ENCODE assay signal across 13 cellular contexts in the genomic region with DNA sequence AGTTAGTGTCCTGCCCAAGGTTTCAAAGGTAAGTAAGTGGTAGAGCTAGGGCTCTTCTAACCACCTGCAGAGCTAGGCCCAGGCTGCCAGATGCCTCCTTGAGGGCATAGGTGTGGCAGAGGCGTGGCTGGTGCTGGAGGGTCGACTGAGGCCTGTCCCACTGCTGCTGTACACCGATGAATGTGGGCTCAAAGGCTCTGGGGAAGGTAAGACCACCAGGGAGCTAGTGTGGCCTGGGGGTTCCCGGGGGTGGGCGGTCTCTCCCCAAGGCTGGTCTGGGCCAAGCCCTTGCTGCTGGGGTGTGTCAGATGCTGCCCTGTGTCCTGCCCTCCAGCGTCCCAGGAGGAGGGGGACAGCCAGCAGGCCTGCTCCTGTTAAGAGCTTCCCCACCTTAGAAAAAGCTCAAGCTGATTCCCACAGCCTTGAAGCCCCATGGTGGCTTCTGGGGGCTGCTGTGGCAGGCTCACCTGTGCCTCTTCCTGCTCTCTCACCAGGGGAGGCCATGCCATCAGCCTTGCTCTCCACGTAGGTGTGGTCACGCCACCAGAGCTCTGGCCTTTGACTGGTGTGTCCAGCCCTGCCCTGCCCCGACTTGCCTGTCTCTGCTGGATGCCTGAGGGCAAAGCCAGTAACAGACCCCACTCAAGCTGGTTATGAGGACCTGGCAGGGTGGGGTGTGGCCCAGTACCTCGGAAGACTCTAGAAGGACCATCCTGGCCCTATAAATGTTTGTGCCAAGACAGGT. TPM values are rescaled to one million over a fixed set of nuclear protein-coding genes. Genes with fewer than 3 reads are reported as not detected.
DNase-seq lines count a peak whose midpoint lies in the region; ATAC-seq and TF ChIP-seq lines count a peak whose summit lies in the region.
"Had no signal": no experiment of that assay in that cellular context is flagged by ENCODE, and none has a peak within 500 bp of the region (broad histone marks: within the 10 kb centered on the region; RNA-seq: fewer than 3 reads in every experiment).

No MANE protein-coding gene starts in this region.

- H3K36me3 ChIP-seq in BE2C, result peaks cover 35% of the 10 kb centered on the region
- H3K36me3 ChIP-seq: ovary had no signal

- peaks cover 29% of the 10 kb centered on the region for H3K4me1 ChIP-seq in BE2C

- ATAC-seq in left colon, result peak; percentile 38
- ATAC-seq in HG03095 (IDR thresholded peaks at IDR 0.05; ENCODE audit: unreplicated experiment), result no peak
- ATAC-seq in HG03342 (IDR thresholded peaks at IDR 0.05; ENCODE audit: unreplicated experiment), result no peak

- no peak for DNase-seq in activated CD4-positive, alpha-beta memory T cell treated with anti-CD3 and anti-CD28 coated beads for 36 hours
- no peak for DNase-seq in activated CD4-positive, alpha-beta memory T cell treated with anti-CD3 and anti-CD28 coated beads, Interleukin-2, amount 10 ng/mL, durations not matched to agents 7 days and 5 days
- DNase-seq in activated T-helper 2 cell treated with anti-CD3 and anti-CD28 coated beads, Interferon-gamma antibody, Interleukin-2, Interleukin-4, amounts not matched to agents 10 μg/mL and 5 μg/mL and 100 μg/mL, durations not matched to agents 14 hours and 24 hours and 36 hours (ENCODE audit: low spot score), result no peak
- peak; percentile 49 to 59 for DNase-seq in left colon
- DNase-seq in stimulated activated CD8-positive, alpha-beta memory T cell treated with anti-CD3 and anti-CD28 coated beads, Interleukin-4, amount 100 ng/mL, for 48 hours, result peak; percentile 24
- no peak for DNase-seq in BE2C
- DNase-seq: ACHN, hypothalamus, NCI-H1436, PC-9 had no signal

- POLR2A ChIA-PET in activated CD4-positive, alpha-beta memory T cell treated with anti-CD3 and anti-CD28 coated beads for 36 hours (lab: Charles Lee), result interaction anchor here (1.1 to 5.4 kb wide), 3 partner anchors 15 to 36 kb away, joined by 3 to 91 read pairs (median 5); partner anchors contain the start of gene SH2B3
- POLR2A ChIA-PET in activated CD4-positive, alpha-beta memory T cell treated with anti-CD3 and anti-CD28 coated beads, Interleukin-2, amount 10 ng/mL, durations not matched to agents 7 days and 5 days (lab: Charles Lee), result interaction anchor here (10.7 to 10.9 kb wide), 2 partner anchors 12 to 37 kb away, joined by 252 to 257 read pairs; partner anchors contain the start of gene SH2B3

- H3K4me3 ChIP-seq in BE2C (ENCODE audit: low read depth, low read length), result no peak overlapping the region
- H3K4me3 ChIP-seq: ovary, PC-9 had no signal

- H3K4me1 Mint-ChIP-seq in activated CD4-positive, alpha-beta memory T cell treated with anti-CD3 and anti-CD28 coated beads for 36 hours (ENCODE audit: low read depth), result peaks cover 88% of the 10 kb centered on the region
- H3K4me1 Mint-ChIP-seq in activated CD4-positive, alpha-beta memory T cell treated with anti-CD3 and anti-CD28 coated beads, Interleukin-2, amount 10 ng/mL, durations not matched to agents 7 days and 5 days, result peaks cover 75% of the 10 kb centered on the region
- H3K4me1 Mint-ChIP-seq in activated T-helper 2 cell treated with anti-CD3 and anti-CD28 coated beads, Interferon-gamma antibody, Interleukin-2, Interleukin-4, amounts not matched to agents 10 μg/mL and 5 μg/mL and 100 μg/mL, durations not matched to agents 14 hours and 24 hours and 36 hours (ENCODE audit: low read depth), result peaks cover 76% of the 10 kb centered on the region

- H3K27ac Mint-ChIP-seq in activated CD4-positive, alpha-beta memory T cell treated with anti-CD3 and anti-CD28 coated beads for 36 hours, result peak overlapping the region; percentile 56
- H3K27ac Mint-ChIP-seq in activated CD4-positive, alpha-beta memory T cell treated with anti-CD3 and anti-CD28 coated beads, Interleukin-2, amount 10 ng/mL, durations not matched to agents 7 days and 5 days, result no peak overlapping the region
- peak overlapping the region; percentile 63 for H3K27ac Mint-ChIP-seq in activated T-helper 2 cell treated with anti-CD3 and anti-CD28 coated beads, Interferon-gamma antibody, Interleukin-2, Interleukin-4, amounts not matched to agents 10 μg/mL and 5 μg/mL and 100 μg/mL, durations not matched to agents 14 hours and 24 hours and 36 hours

- CTCF ChIA-PET in activated CD4-positive, alpha-beta memory T cell treated with anti-CD3 and anti-CD28 coated beads for 36 hours (lab: Charles Lee), result interaction anchor here (0.7 to 28.6 kb wide), 4 partner anchors 9 to 38 kb away, joined by 3 to 1161 read pairs (median 11); partner anchors contain the start of gene SH2B3
- CTCF ChIA-PET in activated CD4-positive, alpha-beta memory T cell treated with anti-CD3 and anti-CD28 coated beads, Interleukin-2, amount 10 ng/mL, durations not matched to agents 7 days and 5 days (lab: Charles Lee), result interaction anchor here (0.6 to 4.6 kb wide), 4 partner anchors 9 to 218 kb away, joined by 3 to 51 read pairs (median 12); no protein-coding TSS in a partner anchor

- H3K36me3 Mint-ChIP-seq in activated CD4-positive, alpha-beta memory T cell treated with anti-CD3 and anti-CD28 coated beads for 36 hours, result peaks cover 27% of the 10 kb centered on the region
- peaks cover 56% of the 10 kb centered on the region for H3K36me3 Mint-ChIP-seq in activated CD4-positive, alpha-beta memory T cell treated with anti-CD3 and anti-CD28 coated beads, Interleukin-2, amount 10 ng/mL, durations not matched to agents 7 days and 5 days (ENCODE audit: low read depth)
- H3K36me3 Mint-ChIP-seq in activated T-helper 2 cell treated with anti-CD3 and anti-CD28 coated beads, Interferon-gamma antibody, Interleukin-2, Interleukin-4, amounts not matched to agents 10 μg/mL and 5 μg/mL and 100 μg/mL, durations not matched to agents 14 hours and 24 hours and 36 hours (ENCODE audit: low read depth), result peaks cover 64% of the 10 kb centered on the region

- H3K27me3 Mint-ChIP-seq in activated CD4-positive, alpha-beta memory T cell treated with anti-CD3 and anti-CD28 coated beads for 36 hours, result no peaks in the 10 kb centered on the region
- H3K27me3 Mint-ChIP-seq in activated CD4-positive, alpha-beta memory T cell treated with anti-CD3 and anti-CD28 coated beads, Interleukin-2, amount 10 ng/mL, durations not matched to agents 7 days and 5 days, result peaks cover 3% of the 10 kb centered on the region
- no peaks in the 10 kb centered on the region for H3K27me3 Mint-ChIP-seq in activated T-helper 2 cell treated with anti-CD3 and anti-CD28 coated beads, Interferon-gamma antibody, Interleukin-2, Interleukin-4, amounts not matched to agents 10 μg/mL and 5 μg/mL and 100 μg/mL, durations not matched to agents 14 hours and 24 hours and 36 hours (ENCODE audit: low read depth)

- no peak for TF ChIP-seq CTCF in BE2C (IDR thresholded peaks at IDR 0.05; ENCODE audit: low read depth, low read length)

- intact Hi-C loops in activated CD4-positive, alpha-beta memory T cell treated with anti-CD3 and anti-CD28 coated beads for 36 hours (cut with micrococcal nuclease), result loop anchor here (10.0 kb wide), 1 partner anchor 242 kb away; the partner anchor contains the start of genes ACAD10 and BRAP
- intact Hi-C loops in activated T-helper 2 cell treated with anti-CD3 and anti-CD28 coated beads, Interferon-gamma antibody, Interleukin-2, Interleukin-4, amounts not matched to agents 10 μg/mL and 5 μg/mL and 100 μg/mL, durations not matched to agents 14 hours and 24 hours and 36 hours (cut with micrococcal nuclease), result loop anchor here (10.0 kb wide), 1 partner anchor 242 kb away; the partner anchor contains the start of genes ACAD10 and BRAP
- intact Hi-C loops in left colon (cut with DNase I, micrococcal nuclease), result no loop called here

- no peaks in the 10 kb centered on the region for H3K27me3 ChIP-seq in BE2C
- H3K27me3 ChIP-seq: ovary had no signal

- H3K9me3 Mint-ChIP-seq in activated CD4-positive, alpha-beta memory T cell treated with anti-CD3 and anti-CD28 coated beads for 36 hours, result no peaks in the 10 kb centered on the region
- H3K9me3 Mint-ChIP-seq in activated CD4-positive, alpha-beta memory T cell treated with anti-CD3 and anti-CD28 coated beads, Interleukin-2, amount 10 ng/mL, durations not matched to agents 7 days and 5 days, result no peaks in the 10 kb centered on the region
- no peaks in the 10 kb centered on the region for H3K9me3 Mint-ChIP-seq in activated T-helper 2 cell treated with anti-CD3 and anti-CD28 coated beads, Interferon-gamma antibody, Interleukin-2, Interleukin-4, amounts not matched to agents 10 μg/mL and 5 μg/mL and 100 μg/mL, durations not matched to agents 14 hours and 24 hours and 36 hours

- no peaks in the 10 kb centered on the region for H3K9me3 ChIP-seq in BE2C
- H3K9me3 ChIP-seq: ovary had no signal

- H3K4me3 Mint-ChIP-seq in activated CD4-positive, alpha-beta memory T cell treated with anti-CD3 and anti-CD28 coated beads for 36 hours, result no peak overlapping the region
- H3K4me3 Mint-ChIP-seq in activated CD4-positive, alpha-beta memory T cell treated with anti-CD3 and anti-CD28 coated beads, Interleukin-2, amount 10 ng/mL, durations not matched to agents 7 days and 5 days, result no peak overlapping the region
- H3K4me3 Mint-ChIP-seq in activated T-helper 2 cell treated with anti-CD3 and anti-CD28 coated beads, Interferon-gamma antibody, Interleukin-2, Interleukin-4, amounts not matched to agents 10 μg/mL and 5 μg/mL and 100 μg/mL, durations not matched to agents 14 hours and 24 hours and 36 hours (ENCODE audit: low read depth), result no peak overlapping the region

RNA-seq across cellular contexts. Expression of gene SH2B3, which starts 36.8 kb away (rescaled TPM):
- 10 to 100 TPM; 32.6 to 34.2 TPM for total RNA-seq in activated CD4-positive, alpha-beta memory T cell treated with anti-CD3 and anti-CD28 coated beads for 36 hours
- 10 to 100 TPM; 18.8 to 20.2 TPM for total RNA-seq in activated CD4-positive, alpha-beta memory T cell treated with anti-CD3 and anti-CD28 coated beads, Interleukin-2, amount 10 ng/mL, durations not matched to agents 7 days and 5 days
- total RNA-seq in activated T-helper 2 cell treated with anti-CD3 and anti-CD28 coated beads, Interferon-gamma antibody, Interleukin-2, Interleukin-4, amounts not matched to agents 10 μg/mL and 5 μg/mL and 100 μg/mL, durations not matched to agents 14 hours and 24 hours and 36 hours, result 48.3 and 50.9 TPM in 2 replicates
- total RNA-seq in left colon, result 10 to 100 TPM; 22.9 to 27.1 TPM
- polyA plus RNA-seq in BE2C (2012; ENCODE audit: insufficient read depth, insufficient read length, low read depth), result 42.9 TPM

Comparison
In these comparisons a context has a peak if more than half of its experiments do, and no peak if none do; other contexts are left out.
1. DNase-seq: peak in left colon (2 of 2) and stimulated activated CD8-positive, alpha-beta memory T cell treated with anti-CD3 and anti-CD28 coated beads, Interleukin-4, amount 100 ng/mL, for 48 hours (single experiment); none in activated CD4-positive, alpha-beta memory T cell treated with anti-CD3 and anti-CD28 coated beads for 36 hours (single experiment), activated CD4-positive, alpha-beta memory T cell treated with anti-CD3 and anti-CD28 coated beads, Interleukin-2, amount 10 ng/mL, durations not matched to agents 7 days and 5 days (single experiment), activated T-helper 2 cell treated with anti-CD3 and anti-CD28 coated beads, Interferon-gamma antibody, Interleukin-2, Interleukin-4, amounts not matched to agents 10 μg/mL and 5 μg/mL and 100 μg/mL, durations not matched to agents 14 hours and 24 hours and 36 hours (single experiment) and BE2C (single experiment).
2. intact Hi-C loops: an anchor here in activated CD4-positive, alpha-beta memory T cell treated with anti-CD3 and anti-CD28 coated beads for 36 hours (10.0 kb wide) and activated T-helper 2 cell treated with anti-CD3 and anti-CD28 coated beads, Interferon-gamma antibody, Interleukin-2, Interleukin-4, amounts not matched to agents 10 μg/mL and 5 μg/mL and 100 μg/mL, durations not matched to agents 14 hours and 24 hours and 36 hours (10.0 kb wide); none called in left colon.